ENCODE assay signal across 8 cellular contexts in the genomic region with DNA sequence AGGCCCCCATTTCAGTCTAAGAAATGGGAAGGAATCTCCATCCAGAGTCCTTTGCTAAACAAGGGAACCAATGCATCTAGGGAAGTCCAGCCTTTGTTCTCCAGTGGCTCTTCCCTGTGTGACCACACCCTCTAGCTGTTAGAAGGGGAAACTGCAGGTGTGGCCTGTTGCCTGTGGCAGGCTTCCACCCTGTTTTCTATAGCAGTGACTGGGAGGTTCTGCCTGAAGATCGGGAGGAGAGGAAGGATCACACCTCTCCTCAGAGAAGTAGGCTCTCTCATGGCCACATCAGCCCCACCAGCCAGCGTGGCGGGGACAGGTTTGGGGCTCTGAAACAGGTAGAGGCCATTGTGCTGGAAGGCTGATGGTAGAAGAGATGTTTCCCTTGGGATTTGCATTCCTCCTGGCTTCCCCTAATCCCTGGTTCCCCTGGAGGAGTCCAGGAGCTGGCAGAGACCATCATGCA. TPM values are rescaled to one million over a fixed set of nuclear protein-coding genes. Genes with fewer than 3 reads are reported as not detected.
DNase-seq lines count a peak whose midpoint lies in the region; ATAC-seq, FAIRE-seq and TF ChIP-seq lines count a peak whose summit lies in the region.

No MANE protein-coding gene starts in this region.

- intact Hi-C loops in CD14-positive monocyte (cut with micrococcal nuclease), result no loop called here
- intact Hi-C loops in right cardiac atrium (cut with DNase I), result loop anchor here in 1 of 4 donors (5.0 kb wide), 1 partner anchor 51 kb away; no protein-coding TSS in a partner anchor
- intact Hi-C loops in sciatic nerve (cut with DNase I), result no loop called here

- DNase-seq in CD14-positive monocyte (ENCODE audit: low spot score) (no peak), GM19239 (ENCODE audit: insufficient read length, low spot score) (peak; percentile 62), NCI-H2196 treated with DMSO at 0.1 percent for 48 hours (lab: John Stamatoyannopoulos, UW; ENCODE audit: unreplicated experiment) (peak; percentile 6), right cardiac atrium (peak in 1 of 3 donors; percentile 63), sciatic nerve (ENCODE audit: low spot score) (no peak), NCI-H128 (lab: John Stamatoyannopoulos, UW; ENCODE audit: unreplicated experiment) (no peak)
- peak; percentile 34 for DNase-seq in activated naive CD8-positive, alpha-beta T cell treated with anti-CD3 and anti-CD28 coated beads, Interleukin-2, amount 50 U/mL, for 24 hours

- ATAC-seq in activated naive CD8-positive, alpha-beta T cell treated with anti-CD3 and anti-CD28 coated beads, Interleukin-2, amount 50 U/mL, for 24 hours, result peak; percentile 67
- ATAC-seq in right cardiac atrium (peak; percentile 8 to 52), sciatic nerve (peak; percentile 57), GM21381 (IDR thresholded peaks at IDR 0.05; ENCODE audit: unreplicated experiment) (no peak)

- H3K27me3 ChIP-seq in right cardiac atrium (ENCODE audit: control insufficient read depth, insufficient read depth), result no peaks in the 10 kb centered on the region

- H3K4me1 Mint-ChIP-seq in CD14-positive monocyte, result peaks cover 26% of the 10 kb centered on the region
- H3K4me1 Mint-ChIP-seq in activated naive CD8-positive, alpha-beta T cell treated with anti-CD3 and anti-CD28 coated beads, Interleukin-2, amount 50 U/mL, for 24 hours, result no peaks in the 10 kb centered on the region

- no peak overlapping the region for H3K4me3 ChIP-seq in right cardiac atrium (ENCODE audit: low read length)

- peaks cover 28% of the 10 kb centered on the region for H3K4me1 ChIP-seq in right cardiac atrium (ENCODE audit: control insufficient read depth, insufficient read depth, low read length)

- H3K27ac ChIP-seq in right cardiac atrium (ENCODE audit: low read length), result peak overlapping the region; percentile 34

- no peaks in the 10 kb centered on the region for H3K9me3 Mint-ChIP-seq in CD14-positive monocyte
- H3K9me3 Mint-ChIP-seq in activated naive CD8-positive, alpha-beta T cell treated with anti-CD3 and anti-CD28 coated beads, Interleukin-2, amount 50 U/mL, for 24 hours, result no peaks in the 10 kb centered on the region

- WGBS in right cardiac atrium, result 63% methylated on average over 3 of the region's 3 CpGs

- H3K27me3 Mint-ChIP-seq in CD14-positive monocyte (ENCODE audit: low read depth in 3 of 3), result peaks cover 0 to 5% (median 0%) of the 10 kb centered on the region in 3 donors
- H3K27me3 Mint-ChIP-seq in activated naive CD8-positive, alpha-beta T cell treated with anti-CD3 and anti-CD28 coated beads, Interleukin-2, amount 50 U/mL, for 24 hours, result no peaks in the 10 kb centered on the region

- peaks cover 78 to 83% of the 10 kb centered on the region in 2 donors for H3K36me3 Mint-ChIP-seq in CD14-positive monocyte
- peaks cover 2% of the 10 kb centered on the region for H3K36me3 Mint-ChIP-seq in activated naive CD8-positive, alpha-beta T cell treated with anti-CD3 and anti-CD28 coated beads, Interleukin-2, amount 50 U/mL, for 24 hours (ENCODE audit: low read depth)

- peak; percentile 76 for TF ChIP-seq CTCF in CD14-positive monocyte (IDR thresholded peaks at IDR 0.05)

- peak overlapping the region in 1 of 7 donors; percentile 25 for H3K27ac Mint-ChIP-seq in CD14-positive monocyte
- H3K27ac Mint-ChIP-seq in activated naive CD8-positive, alpha-beta T cell treated with anti-CD3 and anti-CD28 coated beads, Interleukin-2, amount 50 U/mL, for 24 hours, result no peak overlapping the region

- no peak overlapping the region for H3K4me3 Mint-ChIP-seq in CD14-positive monocyte
- no peak overlapping the region for H3K4me3 Mint-ChIP-seq in activated naive CD8-positive, alpha-beta T cell treated with anti-CD3 and anti-CD28 coated beads, Interleukin-2, amount 50 U/mL, for 24 hours

- H3K9me3 ChIP-seq in right cardiac atrium (ENCODE audit: control insufficient read depth, low read length), result no peaks in the 10 kb centered on the region

- FAIRE-seq in GM19239 (lab: Jason Lieb, UNC), result peak; percentile 79

RNA-seq across cellular contexts. Expression of a gene that starts 47.7 kb away (rescaled TPM):
- polyA plus RNA-seq in CD14-positive monocyte, result 10 to 100 TPM; 39.4 to 41.4 TPM
- 100 to 1,000 TPM; 104 to 120 (median 109) TPM for total RNA-seq in right cardiac atrium
- polyA plus RNA-seq in right cardiac atrium, result 71.4 TPM
- total RNA-seq in sciatic nerve, result 164 TPM

Comparison
In these comparisons a context has a peak if more than half of its experiments do, and no peak if none do; other contexts are left out.
1. DNase-seq: peak in GM19239 (single experiment), NCI-H2196 treated with DMSO at 0.1 percent for 48 hours (single experiment) and activated naive CD8-positive, alpha-beta T cell treated with anti-CD3 and anti-CD28 coated beads, Interleukin-2, amount 50 U/mL, for 24 hours (single experiment); none in CD14-positive monocyte (single experiment), sciatic nerve (single experiment) and NCI-H128 (single experiment).